18 cellular contexts compared by ENCODE assay signal in genomic region chr17:44105941-44106340, GRCh38. TPM values are rescaled to one million over a fixed set of nuclear protein-coding genes. Genes with fewer than 3 reads are reported as not detected.
DNase-seq lines count a peak whose midpoint lies in the region; ATAC-seq and TF ChIP-seq lines count a peak whose summit lies in the region.
"Had no signal": no experiment of that assay in that cellular context is flagged by ENCODE, and none has a peak within 500 bp of the region (broad histone marks: within the 10 kb centered on the region; RNA-seq: fewer than 3 reads in every experiment).

No MANE protein-coding gene starts in this region.

- DNase-seq in IMR-90 (no peak), WERI-Rb-1 (no peak), gastrocnemius medialis (no peak), T-helper 17 cell (no peak), HUDEP-2 (lab: John Stamatoyannopoulos, UW; ENCODE audit: unreplicated experiment in 76 of 76) (no peak), NCI-H345 treated with DMSO at 0.1 percent for 48 hours (lab: John Stamatoyannopoulos, UW; ENCODE audit: unreplicated experiment) (no peak)
- DNase-seq: activated CD4-positive, alpha-beta T cell treated with anti-CD3 and anti-CD28 coated beads, Interleukin-2, amount 10 ng/mL, durations not matched to agents 7 days and 5 days; activated CD8-positive, alpha-beta memory T cell treated with anti-CD3 and anti-CD28 coated beads, Interleukin-2, amount 50 U/mL, for 4 hours; activated effector memory CD4-positive, alpha-beta T cell treated with anti-CD3 and anti-CD28 coated beads, Interleukin-2, amount 50 U/mL, for 16 hours; central memory CD4-positive, alpha-beta T cell; effector memory CD4-positive, alpha-beta T cell; GOT3; lower lobe of right lung; NCI-H1417 treated with DMSO at 0.1 percent for 48 hours; NCI-H774; stimulated activated CD4-positive, alpha-beta T cell treated with anti-CD3 and anti-CD28 coated beads, Interleukin-2, amount 100 ng/mL, for 48 hours had no signal

- H2BK5ac ChIP-seq in IMR-90 (ENCODE audit: low read depth, low read length, poor library complexity, severe bottlenecking), result no peak overlapping the region

- no peak overlapping the region for H3K4me2 ChIP-seq in IMR-90 (ENCODE audit: low read depth, low read length)

- no peak overlapping the region for H3K4me3 Mint-ChIP-seq in T-helper 17 cell
- H3K4me3 Mint-ChIP-seq: activated CD4-positive, alpha-beta T cell treated with anti-CD3 and anti-CD28 coated beads, Interleukin-2, amount 10 ng/mL, durations not matched to agents 7 days and 5 days had no signal

- no peak overlapping the region for H3K27ac Mint-ChIP-seq in T-helper 17 cell
- H3K27ac Mint-ChIP-seq: activated CD4-positive, alpha-beta T cell treated with anti-CD3 and anti-CD28 coated beads, Interleukin-2, amount 10 ng/mL, durations not matched to agents 7 days and 5 days had no signal

- no peak overlapping the region for H4K8ac ChIP-seq in IMR-90 (ENCODE audit: low read depth in 2 of 2, low read length in 2 of 2)

- H3K36me3 ChIP-seq in IMR-90 (ENCODE audit: control insufficient read depth, insufficient read depth, low read length), result no peaks in the 10 kb centered on the region
- H3K36me3 ChIP-seq in WERI-Rb-1, result peaks cover 64% of the 10 kb centered on the region
- no peaks in the 10 kb centered on the region for H3K36me3 ChIP-seq in gastrocnemius medialis
- H3K36me3 ChIP-seq: ovary had no signal

- 40% methylated on average over 2 of the region's 3 CpGs; no CpG with 5 or more reads in 1 of the 2 experiments for WGBS in IMR-90 (ENCODE audit: extremely low coverage in 2 of 2, insufficient read length in 1 of 2), 2 experiments

- no peak overlapping the region for H3K56ac ChIP-seq in IMR-90 (ENCODE audit: extremely low read depth, insufficient read depth, low read length)

- CTCF ChIA-PET in IMR-90 (lab: Yijun Ruan, JAX), result no interaction called here

- no peak overlapping the region for H3K23ac ChIP-seq in IMR-90 (ENCODE audit: low read depth, low read length)

- H2BK120ac ChIP-seq in IMR-90 (ENCODE audit: low read depth, low read length), result no peak overlapping the region

- H3K18ac ChIP-seq in IMR-90 (ENCODE audit: low read depth, low read length), result no peak overlapping the region

- H3K4me3 ChIP-seq in IMR-90 (ENCODE audit: insufficient read depth, low read depth, low read length) (no peak overlapping the region), WERI-Rb-1 (ENCODE audit: low read depth, low read length) (no peak overlapping the region), gastrocnemius medialis (no peak overlapping the region)
- H3K4me3 ChIP-seq: lower lobe of right lung, ovary, skin epidermis had no signal

- no peaks in the 10 kb centered on the region for H3K27me3 Mint-ChIP-seq in T-helper 17 cell
- H3K27me3 Mint-ChIP-seq: activated CD4-positive, alpha-beta T cell treated with anti-CD3 and anti-CD28 coated beads, Interleukin-2, amount 10 ng/mL, durations not matched to agents 7 days and 5 days had no signal

- H2BK20ac ChIP-seq in IMR-90 (ENCODE audit: low read depth, low read length), result no peak overlapping the region

- H2AK5ac ChIP-seq in IMR-90 (ENCODE audit: low read depth, low read length), result peak overlapping the region; percentile 7; the same call in 1 of the 2 replicates

- H4K91ac ChIP-seq in IMR-90 (ENCODE audit: insufficient read depth, low read depth, low read length), result no peak overlapping the region

- POLR2A ChIA-PET in IMR-90 (lab: Charles Lee; ENCODE audit: unreplicated experiment), result interaction anchor here (0.6 to 0.7 kb wide), 2 partner anchors 11 to 19 kb away, joined by 3 to 5 read pairs; no protein-coding TSS in a partner anchor

- peaks cover 32% of the 10 kb centered on the region for H4K20me1 ChIP-seq in IMR-90 (ENCODE audit: insufficient read depth, low read length)

- H3K9me3 ChIP-seq in IMR-90 (ENCODE audit: control insufficient read depth, insufficient read depth, low read length) (no peaks in the 10 kb centered on the region), WERI-Rb-1 (ENCODE audit: severe bottlenecking) (peaks cover 2% of the 10 kb centered on the region), gastrocnemius medialis (no peaks in the 10 kb centered on the region), T-helper 17 cell (ENCODE audit: control insufficient read depth, low read length, poor library complexity, severe bottlenecking) (no peaks in the 10 kb centered on the region)
- H3K9me3 ChIP-seq: lower lobe of right lung, ovary had no signal

- H3K4ac ChIP-seq in IMR-90 (ENCODE audit: low read depth, low read length), result peak overlapping the region; percentile 26

- H3K4me1 ChIP-seq in IMR-90 (ENCODE audit: control insufficient read depth, insufficient read depth, low read length), result peaks cover 44% of the 10 kb centered on the region
- H3K4me1 ChIP-seq in gastrocnemius medialis, result peaks cover 92 to 97% of the 10 kb centered on the region in 2 donors

- H3K9me1 ChIP-seq in IMR-90 (ENCODE audit: insufficient read depth, low read length), result peaks cover 26% of the 10 kb centered on the region

- no peak overlapping the region for H3K9ac ChIP-seq in IMR-90 (ENCODE audit: low read depth, low read length)

- dilution Hi-C loops in IMR-90 (cut with HindIII; ENCODE audit: low sequenced_read_pairs, unreplicated experiment), result no loop called here

- no peak overlapping the region for H2AFZ ChIP-seq in IMR-90 (replicated peaks; ENCODE audit: low read length, poor library complexity)

- peaks cover 13 to 80% of the 10 kb centered on the region in 2 experiments for H3K79me1 ChIP-seq in IMR-90 (ENCODE audit: low read depth in 1 of 2, low read length in 2 of 2)

- peaks cover 13% of the 10 kb centered on the region for H3K4me1 Mint-ChIP-seq in T-helper 17 cell

- no peak for TF ChIP-seq RAD21 in IMR-90 (IDR thresholded peaks at IDR 0.05; ENCODE audit: low read length)

- BruUV-seq in IMR-90 (replicated peaks; lab: Mats Ljungman, UMichigan), result no TSS peak

- 0 out of 2 replicates have a peak overlapping the region, but pooled peaks have one; percentile 2 for H3K14ac ChIP-seq in IMR-90 (replicated peaks; ENCODE audit: low read depth, low read length)

- in situ Hi-C loops in IMR-90 (cut with MboI; ENCODE audit: low sequenced_read_pairs) (no loop called here), gastrocnemius medialis (cut with MboI; ENCODE audit: low sequenced_read_pairs in 4 of 4) (no loop called here)

- TF ChIP-seq POLR2A in IMR-90 (IDR thresholded peaks at IDR 0.05; ENCODE audit: low read depth, low read length), result no peak
- no peak for TF ChIP-seq POLR2A in gastrocnemius medialis (IDR thresholded peaks at IDR 0.05)

- TF ChIP-seq CTCF in IMR-90 (conservative IDR thresholded peaks at IDR 0.05; ENCODE audit: low read depth, low read length) (no peak), WERI-Rb-1 (IDR thresholded peaks at IDR 0.05; ENCODE audit: low read depth, low read length) (no peak), gastrocnemius medialis (IDR thresholded peaks at IDR 0.05 in 4 of 5, conservative IDR thresholded peaks at IDR 0.05 in 1 of 5) (no peak)

- no peak overlapping the region for H4K5ac ChIP-seq in IMR-90 (ENCODE audit: low read depth, low read length)

- H3K27me3 ChIP-seq in IMR-90 (ENCODE audit: control insufficient read depth, insufficient read depth, low read length) (no peaks in the 10 kb centered on the region), WERI-Rb-1 (ENCODE audit: insufficient read depth, low read depth, severe bottlenecking) (no peaks in the 10 kb centered on the region), gastrocnemius medialis (no peaks in the 10 kb centered on the region)
- H3K27me3 ChIP-seq: ovary had no signal

- peaks cover 5% of the 10 kb centered on the region for H3K36me3 Mint-ChIP-seq in T-helper 17 cell (ENCODE audit: low read depth)

- no peak for ATAC-seq in IMR-90 (ENCODE audit: low read depth)
- no peak for ATAC-seq in gastrocnemius medialis
- no peak for ATAC-seq in T-helper 17 cell
- ATAC-seq: lower lobe of right lung had no signal

- H2AK9ac ChIP-seq in IMR-90 (replicated peaks; ENCODE audit: low read depth, low read length, poor library complexity), result no peak overlapping the region

- H3K27ac ChIP-seq in IMR-90 (ENCODE audit: insufficient read depth, low read length) (no peak overlapping the region), WERI-Rb-1 (peak overlapping the region; percentile 27), gastrocnemius medialis (peak overlapping the region; percentile 92 to 94 (median 94))
- H3K27ac ChIP-seq: lower lobe of right lung, ovary had no signal

- intact Hi-C loops in IMR-90 (cut with micrococcal nuclease) (no loop called here), gastrocnemius medialis (cut with DNase I; ENCODE audit: low total_unique reads) (no loop called here)

- H2BK15ac ChIP-seq in IMR-90 (ENCODE audit: low read depth, low read length), result no peak overlapping the region

TF ChIP-seq in IMR-90, 13 proteins besides CTCF, POLR2A, EP300 and RAD21 (continues in another document):
- no peak for TF ChIP-seq SMC3 (IDR thresholded peaks at IDR 0.05; ENCODE audit: low read depth, low read length)
- TF ChIP-seq FOS (IDR thresholded peaks at IDR 0.05; ENCODE audit: low read depth, low read length), result no peak

RNA-seq across cellular contexts. Expression of gene HDAC5, which starts 17.5 kb away (rescaled TPM):
- 61.3 and 71.4 TPM in 2 replicates for total RNA-seq in IMR-90 (2012; rRNA removed)
- polyA plus RNA-seq in IMR-90 (2012; rRNA removed), result 47.0 and 50.0 TPM in 2 replicates
- polyA plus RNA-seq in IMR-90 (2012; cell fraction: cytosol; rRNA removed), result 21.2 and 58.0 TPM in 2 replicates
- 87.7 and 169 TPM in 2 replicates for polyA plus RNA-seq in IMR-90 (2012; cell fraction: nucleus; rRNA removed; ENCODE audit: low replicate concordance)
- 100 to 1,000 TPM in 2 of 4 donors, 10 to 100 TPM in 2; 36.5 to 301 (median 88.0) TPM for total RNA-seq in gastrocnemius medialis
- 10 to 100 TPM; 83.6 to 96.5 TPM for total RNA-seq in T-helper 17 cell

RNA-seq across cellular contexts. Expression of gene G6PC3, which starts 35.4 kb away (rescaled TPM):
- total RNA-seq in IMR-90 (2012; rRNA removed) (19.4 and 20.4 TPM in 2 replicates), gastrocnemius medialis (10 to 100 TPM; 30.5 to 40.5 (median 36.4) TPM), T-helper 17 cell (10 to 100 TPM; 10.9 to 13.8 TPM)
- 107 and 127 TPM in 2 replicates for polyA plus RNA-seq in IMR-90 (2012; rRNA removed)
- polyA plus RNA-seq in IMR-90 (2012; cell fraction: cytosol; rRNA removed), result 87.5 and 210 TPM in 2 replicates
- 49.2 and 86.8 TPM in 2 replicates for polyA plus RNA-seq in IMR-90 (2012; cell fraction: nucleus; rRNA removed; ENCODE audit: low replicate concordance)

RNA-seq across cellular contexts. Expression of gene HROB, which starts 35.8 kb away (rescaled TPM):
- total RNA-seq in IMR-90 (2012; rRNA removed) (2.8 and 3.2 TPM in 2 replicates), gastrocnemius medialis (1 to 10 TPM in 3 of 4 donors, under 1 TPM in 1; 0.97 to 7.4 (median 1.9) TPM), T-helper 17 cell (1 to 10 TPM; 2.6 to 5.7 TPM)
- 4.0 and 4.4 TPM in 2 replicates for polyA plus RNA-seq in IMR-90 (2012; rRNA removed)
- 1.8 TPM in 2 replicates for polyA plus RNA-seq in IMR-90 (2012; cell fraction: cytosol; rRNA removed)
- polyA plus RNA-seq in IMR-90 (2012; cell fraction: nucleus; rRNA removed; ENCODE audit: low replicate concordance), result 6.9 and 8.0 TPM in 2 replicates

RNA-seq across cellular contexts. Expression of gene LSM12, which starts 39.5 kb away (rescaled TPM):
- total RNA-seq in IMR-90 (2012; rRNA removed) (41.0 and 50.3 TPM in 2 replicates), gastrocnemius medialis (10 to 100 TPM; 41.6 to 79.0 (median 56.5) TPM), T-helper 17 cell (10 to 100 TPM; 35.3 to 46.5 TPM)
- polyA plus RNA-seq in IMR-90 (2012; rRNA removed), result 37.6 and 38.0 TPM in 2 replicates
- polyA plus RNA-seq in IMR-90 (2012; cell fraction: cytosol; rRNA removed), result 20.3 and 21.4 TPM in 2 replicates
- 8.8 and 29.9 TPM in 2 replicates for polyA plus RNA-seq in IMR-90 (2012; cell fraction: nucleus; rRNA removed; ENCODE audit: low replicate concordance)
